21 cellular contexts compared by ENCODE assay signal in the genomic region with DNA sequence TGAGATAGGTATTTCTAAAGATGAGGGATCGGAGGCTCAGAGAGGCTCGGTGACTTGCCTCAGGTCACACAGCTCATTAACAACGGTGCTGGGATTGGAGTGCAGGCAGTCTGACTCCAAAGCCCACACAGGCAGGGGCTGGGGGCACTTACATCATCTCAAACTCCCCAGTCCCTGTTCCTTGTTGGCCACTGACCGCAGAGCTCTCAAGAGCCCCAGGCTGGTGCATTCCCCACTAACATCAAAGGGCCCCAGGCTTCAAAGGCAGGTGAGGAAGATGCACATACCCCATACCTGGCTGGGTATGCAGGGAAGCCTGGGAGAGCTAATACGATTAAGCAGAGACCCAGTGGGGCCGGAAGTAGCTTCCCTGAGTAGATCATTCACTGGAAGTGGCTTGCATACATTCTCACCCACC. TPM values are rescaled to one million over a fixed set of nuclear protein-coding genes. Genes with fewer than 3 reads are reported as not detected.
"Had no signal": no experiment of that assay in that cellular context is flagged by ENCODE, and none has a peak within 500 bp of the region (broad histone marks: within the 10 kb centered on the region; RNA-seq: fewer than 3 reads in every experiment).

No MANE protein-coding gene starts in this region.

- H3K9me3 ChIP-seq: esophagus muscularis mucosa, gastroesophageal sphincter, heart left ventricle had no signal

- H3K36me3 ChIP-seq: esophagus muscularis mucosa, gastroesophageal sphincter, heart left ventricle had no signal

- DNase-seq: activated CD4-positive, alpha-beta T cell treated with anti-CD3 and anti-CD28 coated beads for 1 hour; activated CD4-positive, alpha-beta T cell treated with anti-CD3 and anti-CD28 coated beads, Interleukin-2, amount 50 U/mL, for 4 hours; activated T-cell treated with anti-CD3 and anti-CD28 coated beads for 4 hours; effector CD8-positive, alpha-beta T cell; heart left ventricle; midbrain; nucleus accumbens; posterior cingulate gyrus; retina; stimulated activated CD4-positive, alpha-beta T cell treated with anti-CD3 and anti-CD28 coated beads, Interleukin-12 subunit alpha, Interleukin-12 subunit beta, amount 100 ng/mL, for 4 hours; stimulated activated CD4-positive, alpha-beta T cell treated with anti-CD3 and anti-CD28 coated beads, Interleukin-1b, Interleukin-23, amount 100 ng/mL, for 48 hours; stimulated activated CD8-positive, alpha-beta memory T cell treated with anti-CD3 and anti-CD28 coated beads, Interleukin-4, amount 100 ng/mL, for 48 hours; stimulated activated naive CD4-positive, alpha-beta T cell; T-helper 2 cell had no signal

- H3K27me3 ChIP-seq: esophagus muscularis mucosa, gastroesophageal sphincter had no signal

- H3K4me3 ChIP-seq: esophagus muscularis mucosa, gastroesophageal sphincter, heart left ventricle, lung had no signal

- H3K27ac ChIP-seq: esophagus muscularis mucosa, gastroesophageal sphincter, heart left ventricle, VCaP had no signal

- ATAC-seq: gastroesophageal sphincter, heart left ventricle, left lobe of liver had no signal

RNA-seq across cellular contexts. Expression of gene NODAL, which starts 13.7 kb away (rescaled TPM):
- total RNA-seq: endothelial cell of umbilical vein, esophagus muscularis mucosa, left lobe of liver, lung, ureter had no signal
- polyA plus RNA-seq: endothelial cell of umbilical vein, heart left ventricle, lung had no signal
